20 cellular contexts compared by ENCODE assay signal in genomic region chr17:75005291-75005690, GRCh38. TPM values are rescaled to one million over a fixed set of nuclear protein-coding genes. Genes with fewer than 3 reads are reported as not detected.
DNase-seq lines count a peak whose midpoint lies in the region; ATAC-seq, FAIRE-seq and TF ChIP-seq lines count a peak whose summit lies in the region.
"Had no signal": no experiment of that assay in that cellular context is flagged by ENCODE, and none has a peak within 500 bp of the region (broad histone marks: within the 10 kb centered on the region; RNA-seq: fewer than 3 reads in every experiment).

No MANE protein-coding gene starts in this region.

- H3K9me1 ChIP-seq in K562 (ENCODE audit: control insufficient read depth, insufficient read depth, low read length): peaks cover 3% of the 10 kb centered on the region

- no peak overlapping the region for H4K5ac ChIP-seq in H9 (ENCODE audit: insufficient read length, low read depth, low read length)

- no peak overlapping the region for H2BK20ac ChIP-seq in H9 (ENCODE audit: low read depth, low read length, poor library complexity, severe bottlenecking)

- no peak overlapping the region for H2BK12ac ChIP-seq in H9 (ENCODE audit: insufficient read length, low read depth, low read length)

- H3K56ac ChIP-seq in H9 (ENCODE audit: insufficient read length, low read depth, low read length): no peak overlapping the region

- peaks cover 2% of the 10 kb centered on the region for H3K27me3 Mint-ChIP-seq in activated CD4-positive, alpha-beta T cell treated with anti-CD3 and anti-CD28 coated beads, Interleukin-2, amount 10 ng/mL, durations not matched to agents 7 days and 5 days
- peaks cover 2% of the 10 kb centered on the region; the same call in 1 of the 2 replicates for H3K27me3 Mint-ChIP-seq in H9 (ENCODE audit: low read depth)

- no peaks in the 10 kb centered on the region for H3K23me2 ChIP-seq in H9 (ENCODE audit: insufficient read length, low read depth, low read length, poor library complexity, severe bottlenecking)

- no peak for TF ChIP-seq POLR2A in K562 (conservative IDR thresholded peaks at IDR 0.05)

- TSS peak; percentile 38 for BruUV-seq in K562 (replicated peaks; lab: Mats Ljungman, UMichigan)

- no peaks in the 10 kb centered on the region for H3K4me1 Mint-ChIP-seq in activated CD4-positive, alpha-beta T cell treated with anti-CD3 and anti-CD28 coated beads, Interleukin-2, amount 10 ng/mL, durations not matched to agents 7 days and 5 days
- no peaks in the 10 kb centered on the region for H3K4me1 Mint-ChIP-seq in H9
- H3K4me1 Mint-ChIP-seq: B cell had no signal

- no peak overlapping the region for H3K14ac ChIP-seq in H9 (ENCODE audit: insufficient read depth, low read length)

- no peak overlapping the region for H2AK5ac ChIP-seq in H9 (ENCODE audit: insufficient read length, low read length)

- no CpG with 5 or more reads among the region's 8 CpGs for WGBS in H9 (ENCODE audit: extremely low coverage, insufficient read length, low lambda C conversion rate)
- WGBS in K562 (ENCODE audit: insufficient coverage, low coverage, missing lambda C conversion rate): 69% methylated on average over 8 of the region's 8 CpGs

- no peak overlapping the region for H3K4ac ChIP-seq in H9 (ENCODE audit: low read depth, low read length)

- no peak for ATAC-seq in K562
- ATAC-seq: CD8-positive, alpha-beta T cell had no signal

- TF ChIP-seq EP300 in K562 (IDR thresholded peaks at IDR 0.05; ENCODE audit: low read length): no peak

- H3K4me1 ChIP-seq in H9 (ENCODE audit: insufficient read depth, low read length) (no peaks in the 10 kb centered on the region), K562 (replicated peaks in 1 of 2; ENCODE audit: control insufficient read depth in 2 of 2, insufficient read depth in 2 of 2, low read length in 2 of 2) (peaks cover 8 to 25% of the 10 kb centered on the region in 2 experiments; a peak in 4 of 5 replicates)

- no peak overlapping the region for H3K23ac ChIP-seq in H9 (ENCODE audit: insufficient read length, low read depth, low read length)

- H2BK120ac ChIP-seq in H9 (ENCODE audit: low read depth, low read length, poor library complexity, severe bottlenecking): no peak overlapping the region

- H2AFZ ChIP-seq in H9 (ENCODE audit: low read length): no peak overlapping the region
- H2AFZ ChIP-seq in K562 (ENCODE audit: low read depth, low read length): no peak overlapping the region
- H2AFZ ChIP-seq: GM23248 had no signal

- no peaks in the 10 kb centered on the region for H3K9me3 ChIP-seq in H9 (ENCODE audit: control insufficient read depth, low read depth, low read length)
- no peaks in the 10 kb centered on the region for H3K9me3 ChIP-seq in K562 (replicated peaks; ENCODE audit: control insufficient read depth, insufficient read depth, low read depth, low read length)
- H3K9me3 ChIP-seq: BLaER1 treated with 17β-estradiol and CSF1 and Interleukin-3, amounts not matched to agents 10 nM and 100 nM had no signal

- no peaks in the 10 kb centered on the region for H3K79me1 ChIP-seq in H9 (ENCODE audit: insufficient read depth, low read depth, low read length, poor library complexity, severe bottlenecking)

- no peak overlapping the region for H3T11ph ChIP-seq in H9 (ENCODE audit: low read length)

- H3K9ac ChIP-seq in H9 (ENCODE audit: extremely low read depth, insufficient read length, low read length): no peak overlapping the region
- H3K9ac ChIP-seq in K562 (ENCODE audit: insufficient read depth in 1 of 2, low read depth in 2 of 2, low read length in 2 of 2): no peak overlapping the region
- H3K9ac ChIP-seq: BLaER1 treated with 17β-estradiol and CSF1 and Interleukin-3, amounts not matched to agents 10 nM and 100 nM; GM23248 had no signal

- no peaks in the 10 kb centered on the region for H3K9me3 Mint-ChIP-seq in activated CD4-positive, alpha-beta T cell treated with anti-CD3 and anti-CD28 coated beads, Interleukin-2, amount 10 ng/mL, durations not matched to agents 7 days and 5 days
- H3K9me3 Mint-ChIP-seq in H9: no peaks in the 10 kb centered on the region
- H3K9me3 Mint-ChIP-seq: CD8-positive, alpha-beta T cell; HFFc6 had no signal

- H3K4me2 ChIP-seq in H9 (ENCODE audit: insufficient read depth, insufficient read length, low read length) (no peak overlapping the region), K562 (ENCODE audit: insufficient read depth, low read length) (no peak overlapping the region)
- H3K4me2 ChIP-seq: BLaER1 treated with 17β-estradiol and CSF1 and Interleukin-3, amounts not matched to agents 10 nM and 100 nM had no signal

- H3K27ac Mint-ChIP-seq in activated CD4-positive, alpha-beta T cell treated with anti-CD3 and anti-CD28 coated beads, Interleukin-2, amount 10 ng/mL, durations not matched to agents 7 days and 5 days: peak overlapping the region; percentile 25
- H3K27ac Mint-ChIP-seq in H9: peak overlapping the region in 2 of 3 experiments; percentile 53 to 83; a peak in 2 of 7 replicates
- H3K27ac Mint-ChIP-seq: B cell; CD8-positive, alpha-beta T cell; HFFc6 had no signal

- H4K91ac ChIP-seq in H9 (ENCODE audit: insufficient read length, low read depth, low read length): no peak overlapping the region

- no peak overlapping the region for H3K18ac ChIP-seq in H9 (ENCODE audit: insufficient read length, low read depth, low read length)

- no peak overlapping the region for H2BK15ac ChIP-seq in H9 (ENCODE audit: low read depth, low read length)

- in situ Hi-C loops in K562 (cut with MboI): no loop called here

- no peak overlapping the region for H2BK5ac ChIP-seq in H9 (ENCODE audit: insufficient read length, low read length)

- no peak for TF ChIP-seq CTCF in H9 (conservative IDR thresholded peaks at IDR 0.05)
- no peak for TF ChIP-seq CTCF in K562 (IDR thresholded peaks at IDR 0.05 in 2 of 3, conservative IDR thresholded peaks at IDR 0.05 in 1 of 3; ENCODE audit: insufficient read depth in 2 of 3, low read depth in 1 of 3, low read length in 3 of 3)

- DNase-seq in activated CD4-positive, alpha-beta T cell treated with anti-CD3 and anti-CD28 coated beads, Interleukin-2, amount 10 ng/mL, durations not matched to agents 7 days and 5 days: no peak
- no peak for DNase-seq in activated CD4-positive, alpha-beta T cell treated with anti-CD3 and anti-CD28 coated beads, Interleukin-2, amount 50 U/mL, for 48 hours
- DNase-seq in H9 (no peak), K562 (ENCODE audit: extremely low read depth in 1 of 4, low spot score in 3 of 4) (no peak), cortex of kidney (lab: John Stamatoyannopoulos, UW) (no peak), foreskin melanocyte (no peak)
- DNase-seq in NK-92 treated with Interleukin-12 subunit alpha and Interleukin-12 subunit beta, amount 100 ng/mL, for 24 hours (lab: John Stamatoyannopoulos, UW): no peak
- DNase-seq: CD8-positive, alpha-beta T cell; DMS79; GDM1; GM23248; HCEC 1CT; HFFc6 had no signal

- intact Hi-C loops in K562 (cut with micrococcal nuclease): loop anchor here (10.0 kb wide), 1 partner anchor 80 kb away; the partner anchor contains the start of genes OTOP2 and USH1G

- H3K27me3 ChIP-seq in H9 (ENCODE audit: insufficient read depth, low read length): no peaks in the 10 kb centered on the region
- H3K27me3 ChIP-seq in K562 (ENCODE audit: control insufficient read depth in 2 of 2, insufficient read depth in 2 of 2, low read length in 2 of 2): no peaks in the 10 kb centered on the region
- H3K27me3 ChIP-seq: BLaER1 treated with 17β-estradiol and CSF1 and Interleukin-3, amounts not matched to agents 10 nM and 100 nM had no signal

- POLR2A ChIA-PET in activated CD4-positive, alpha-beta T cell treated with anti-CD3 and anti-CD28 coated beads, Interleukin-2, amount 10 ng/mL, durations not matched to agents 7 days and 5 days (lab: Charles Lee): interaction anchor here (0.6 kb wide), 1 partner anchor 257 kb away, joined by 3 read pairs; no protein-coding TSS in a partner anchor
- POLR2A ChIA-PET in K562 (lab: Yijun Ruan, JAX): interaction anchor here (0.6 to 7.2 kb wide), 9 partner anchors 11 to 121 kb away, joined by 3 to 56 read pairs (median 4); partner anchors contain the start of genes CDR2L and OTOP3

- no peak overlapping the region for H3K4me3 Mint-ChIP-seq in activated CD4-positive, alpha-beta T cell treated with anti-CD3 and anti-CD28 coated beads, Interleukin-2, amount 10 ng/mL, durations not matched to agents 7 days and 5 days
- no peak overlapping the region for H3K4me3 Mint-ChIP-seq in H9
- H3K4me3 Mint-ChIP-seq: B cell; CD8-positive, alpha-beta T cell; HFFc6 had no signal

- no peaks in the 10 kb centered on the region for H3K79me2 ChIP-seq in H9 (ENCODE audit: insufficient read depth, low read length)
- H3K79me2 ChIP-seq in K562 (ENCODE audit: control insufficient read depth, insufficient read depth, low read length): no peaks in the 10 kb centered on the region

- H3K4me3 ChIP-seq in K562: no peak overlapping the region
- H3K4me3 ChIP-seq: BLaER1 treated with 17β-estradiol and CSF1 and Interleukin-3, amounts not matched to agents 10 nM and 100 nM; GM23248 had no signal

- no peak overlapping the region for H3K27ac ChIP-seq in H9 (ENCODE audit: insufficient read length, low read depth, low read length)
- H3K27ac ChIP-seq in K562 (ENCODE audit: extremely low read depth, low read depth, low read length): no peak overlapping the region
- H3K27ac ChIP-seq: 22Rv1; BLaER1 treated with 17β-estradiol and CSF1 and Interleukin-3, amounts not matched to agents 10 nM and 100 nM; GM23248; HL-60 had no signal

- CTCF ChIA-PET in activated CD4-positive, alpha-beta T cell treated with anti-CD3 and anti-CD28 coated beads, Interleukin-2, amount 10 ng/mL, durations not matched to agents 7 days and 5 days (lab: Charles Lee): interaction anchor here (0.6 to 1.1 kb wide), 3 partner anchors 10 to 196 kb away, joined by 3 read pairs; no protein-coding TSS in a partner anchor
- CTCF ChIA-PET in K562 (lab: Yijun Ruan, JAX; ENCODE audit: low intra/inter-chr PET ratio): interaction anchor here (2.5 kb wide), 1 partner anchor 44 kb away, joined by 40 read pairs; no protein-coding TSS in a partner anchor

- peaks cover 15% of the 10 kb centered on the region; the same call in 1 of the 3 replicates for H3K36me3 ChIP-seq in K562 (ENCODE audit: control insufficient read depth, insufficient read depth, low read length)

- H4K20me1 ChIP-seq in H9 (ENCODE audit: control insufficient read depth, insufficient read depth, insufficient read length) (no peaks in the 10 kb centered on the region), K562 (replicated peaks; ENCODE audit: control insufficient read depth, insufficient read depth, low read length) (no peaks in the 10 kb centered on the region)

- TF ChIP-seq RAD21 in K562 (CRISPR knock-in tag; conservative IDR thresholded peaks at IDR 0.05 in 1 of 2, IDR thresholded peaks at IDR 0.05 in 1 of 2): no peak

- FAIRE-seq in K562 (lab: Jason Lieb, UNC): no peak
- FAIRE-seq: D721Med, GM12892, GM18507 had no signal

- H3K36me3 Mint-ChIP-seq in activated CD4-positive, alpha-beta T cell treated with anti-CD3 and anti-CD28 coated beads, Interleukin-2, amount 10 ng/mL, durations not matched to agents 7 days and 5 days (ENCODE audit: low read depth): no peaks in the 10 kb centered on the region
- peaks cover 11 to 40% (median 32%) of the 10 kb centered on the region in 3 experiments; a peak in 6 of 7 replicates for H3K36me3 Mint-ChIP-seq in H9 (ENCODE audit: insufficient read depth in 1 of 3, low read depth in 3 of 3)
- H3K36me3 Mint-ChIP-seq: CD8-positive, alpha-beta T cell had no signal

- H4K8ac ChIP-seq in H9 (replicated peaks; ENCODE audit: insufficient read length, low read depth, low read length): no peak overlapping the region

RNA-seq across cellular contexts. Expression of gene MRPL58, which starts 7.2 kb away (rescaled TPM):
- total RNA-seq in activated CD4-positive, alpha-beta T cell treated with anti-CD3 and anti-CD28 coated beads, Interleukin-2, amount 10 ng/mL, durations not matched to agents 7 days and 5 days: 10 to 100 TPM; 41.2 to 46.2 TPM
- total RNA-seq in H9 (2021) (41.0 and 43.2 TPM in 2 replicates), K562 (2014; rRNA removed) (93.8 and 157 TPM in 2 replicates), K562 (2014; rRNA removed; fragmentation: Illumina TruSeq; extraction: Trizol) (68.1 and 70.9 TPM in 2 replicates), K562 (2015; rRNA removed; fragmentation: Illumina TruSeq; extraction: Trizol) (70.3 and 72.4 TPM in 2 replicates), K562 (2021) (70.2 and 75.7 TPM in 2 replicates)
- total RNA-seq in K562 (2011; cell fraction: chromatin; rRNA removed; ENCODE audit: low replicate concordance): 11.9 TPM in 2 replicates
- 10.9 and 13.3 TPM in 2 replicates for total RNA-seq in K562 (2011; cell fraction: nucleolus; rRNA removed)
- 12.6 and 13.2 TPM in 2 replicates for total RNA-seq in K562 (2011; cell fraction: nucleoplasm; rRNA removed)
- polyA plus RNA-seq in K562 (2011; rRNA removed) (79.8 and 82.4 TPM in 2 replicates), K562 (2014; fragmentation: Illumina TruSeq; extraction: Trizol) (75.9 and 84.4 TPM in 2 replicates), K562 (2014; fragmentation: Nextera tagmentation; extraction: Ambion mirVana) (10 to 100 TPM; 30.8 to 49.6 TPM), K562 (2014; rRNA removed) (98.0 and 107 TPM in 2 replicates)
- polyA plus RNA-seq in K562 (2011; cell fraction: cytosol; rRNA removed): 59.1 and 66.8 TPM in 2 replicates
- polyA plus RNA-seq in K562 (2011; cell fraction: nucleus; rRNA removed): 25.0 and 36.4 TPM in 2 replicates
- 64.3 and 69.3 TPM in 2 replicates for polyA plus RNA-seq in K562 (2012)
- 36.9 and 37.2 TPM in 2 replicates for polyA minus RNA-seq in K562 (2011; rRNA and poly(A)+ RNA removed)
- 24.2 and 34.5 TPM in 2 replicates for polyA minus RNA-seq in K562 (2011; cell fraction: cytosol; rRNA and poly(A)+ RNA removed)
- 8.3 and 14.6 TPM in 2 replicates for polyA minus RNA-seq in K562 (2011; cell fraction: nucleus; rRNA and poly(A)+ RNA removed)

RNA-seq across cellular contexts. Expression of gene CDR2L, which starts 17.9 kb away (rescaled TPM):
- total RNA-seq in activated CD4-positive, alpha-beta T cell treated with anti-CD3 and anti-CD28 coated beads, Interleukin-2, amount 10 ng/mL, durations not matched to agents 7 days and 5 days: under 1 TPM; 0.31 to 0.40 TPM
- total RNA-seq in H9 (2021) (23.3 and 24.0 TPM in 2 replicates), K562 (2014; rRNA removed) (8.8 and 9.8 TPM in 2 replicates), K562 (2014; rRNA removed; fragmentation: Illumina TruSeq; extraction: Trizol) (2.0 and 2.7 TPM in 2 replicates), K562 (2015; rRNA removed; fragmentation: Illumina TruSeq; extraction: Trizol) (4.0 and 4.3 TPM in 2 replicates), K562 (2021) (15.5 and 16.0 TPM in 2 replicates)
- 1.3 and 5.0 TPM in 2 replicates for total RNA-seq in K562 (2011; cell fraction: chromatin; rRNA removed; ENCODE audit: low replicate concordance)
- 3.9 and 4.0 TPM in 2 replicates for total RNA-seq in K562 (2011; cell fraction: nucleolus; rRNA removed)
- total RNA-seq in K562 (2011; cell fraction: nucleoplasm; rRNA removed): 2.5 and 3.4 TPM in 2 replicates
- polyA plus RNA-seq in K562 (2011; rRNA removed) (3.1 and 5.5 TPM in 2 replicates), K562 (2014; fragmentation: Illumina TruSeq; extraction: Trizol) (7.3 and 8.9 TPM in 2 replicates), K562 (2014; fragmentation: Nextera tagmentation; extraction: Ambion mirVana) (1 to 10 TPM; 5.3 to 8.2 TPM), K562 (2014; rRNA removed) (8.0 and 9.8 TPM in 2 replicates)
- 6.0 and 8.6 TPM in 2 replicates for polyA plus RNA-seq in K562 (2011; cell fraction: cytosol; rRNA removed)
- polyA plus RNA-seq in K562 (2011; cell fraction: nucleus; rRNA removed): 6.9 and 7.8 TPM in 2 replicates
- 6.1 and 7.1 TPM in 2 replicates for polyA plus RNA-seq in K562 (2012)
- 1.8 and 2.2 TPM in 2 replicates for polyA minus RNA-seq in K562 (2011; rRNA and poly(A)+ RNA removed)
- polyA minus RNA-seq in K562 (2011; cell fraction: cytosol; rRNA and poly(A)+ RNA removed): 4.5 and 6.5 TPM in 2 replicates
- polyA minus RNA-seq in K562 (2011; cell fraction: nucleus; rRNA and poly(A)+ RNA removed): 1.5 and 1.7 TPM in 2 replicates
- total RNA-seq: B cell had no signal

RNA-seq across cellular contexts. Expression of gene HID1, which starts 32.7 kb away (rescaled TPM):
- under 1 TPM; 0.44 to 0.82 TPM for total RNA-seq in activated CD4-positive, alpha-beta T cell treated with anti-CD3 and anti-CD28 coated beads, Interleukin-2, amount 10 ng/mL, durations not matched to agents 7 days and 5 days
- total RNA-seq in H9 (2021) (12.7 and 13.9 TPM in 2 replicates), K562 (2014; rRNA removed) (0.04 and 0.14 TPM in 2 replicates), K562 (2014; rRNA removed; fragmentation: Illumina TruSeq; extraction: Trizol) (0.19 TPM in 1 of 2 replicates, not detected in the other), K562 (2015; rRNA removed; fragmentation: Illumina TruSeq; extraction: Trizol) (0.15 and 0.54 TPM in 2 replicates), K562 (2021) (0.91 and 1.2 TPM in 2 replicates)
- total RNA-seq in K562 (2011; cell fraction: chromatin; rRNA removed; ENCODE audit: low replicate concordance): 1.1 and 7.8 TPM in 2 replicates
- total RNA-seq in K562 (2011; cell fraction: nucleolus; rRNA removed): 2.2 and 4.0 TPM in 2 replicates
- 2.1 and 2.5 TPM in 2 replicates for total RNA-seq in K562 (2011; cell fraction: nucleoplasm; rRNA removed)
- polyA plus RNA-seq in K562 (2011; rRNA removed) (0.53 and 1.4 TPM in 2 replicates), K562 (2014; fragmentation: Illumina TruSeq; extraction: Trizol) (0.53 and 0.71 TPM in 2 replicates), K562 (2014; fragmentation: Nextera tagmentation; extraction: Ambion mirVana) (under 1 TPM in 1 of 2 experiments, not detected in 1; 0.15 TPM), K562 (2014; rRNA removed) (1.1 and 2.1 TPM in 2 replicates)
- polyA plus RNA-seq in K562 (2011; cell fraction: cytosol; rRNA removed): 0.32 and 1.4 TPM in 2 replicates
- polyA plus RNA-seq in K562 (2011; cell fraction: nucleus; rRNA removed): 7.9 and 8.7 TPM in 2 replicates
- polyA plus RNA-seq in K562 (2012): 1.3 and 3.5 TPM in 2 replicates
- polyA minus RNA-seq in K562 (2011; rRNA and poly(A)+ RNA removed): 0.75 and 1.2 TPM in 2 replicates
- 1.4 TPM in 1 of 2 replicates, not detected in the other for polyA minus RNA-seq in K562 (2011; cell fraction: cytosol; rRNA and poly(A)+ RNA removed)
- polyA minus RNA-seq in K562 (2011; cell fraction: nucleus; rRNA and poly(A)+ RNA removed): 1.6 and 1.7 TPM in 2 replicates
- total RNA-seq: GM23248 had no signal
- polyA plus RNA-seq: GM23248 had no signal

RNA-seq across cellular contexts. Expression of gene ATP5PD, which starts 41.5 kb away (rescaled TPM):
- total RNA-seq in activated CD4-positive, alpha-beta T cell treated with anti-CD3 and anti-CD28 coated beads, Interleukin-2, amount 10 ng/mL, durations not matched to agents 7 days and 5 days: 100 to 1,000 TPM; 252 to 259 TPM
- 344 TPM in 2 replicates for total RNA-seq in H9 (2021)
- total RNA-seq in K562 (2011; cell fraction: chromatin; rRNA removed; ENCODE audit: low replicate concordance): 64.6 and 79.5 TPM in 2 replicates
- 65.9 and 72.6 TPM in 2 replicates for total RNA-seq in K562 (2011; cell fraction: nucleolus; rRNA removed)
- 81.0 and 96.9 TPM in 2 replicates for total RNA-seq in K562 (2011; cell fraction: nucleoplasm; rRNA removed)
- 274 and 295 TPM in 2 replicates for total RNA-seq in K562 (2014; rRNA removed)
- total RNA-seq in K562 (2014; rRNA removed; fragmentation: Illumina TruSeq; extraction: Trizol): 600 and 662 TPM in 2 replicates
- 432 TPM in 2 replicates for total RNA-seq in K562 (2015; rRNA removed; fragmentation: Illumina TruSeq; extraction: Trizol)
- total RNA-seq in K562 (2021): 300 and 341 TPM in 2 replicates
- polyA plus RNA-seq in K562 (2011; rRNA removed): 248 and 271 TPM in 2 replicates
- polyA plus RNA-seq in K562 (2011; cell fraction: cytosol; rRNA removed): 220 and 388 TPM in 2 replicates
- polyA plus RNA-seq in K562 (2011; cell fraction: nucleus; rRNA removed): 118 and 154 TPM in 2 replicates
- 552 and 708 TPM in 2 replicates for polyA plus RNA-seq in K562 (2012)
- 452 and 457 TPM in 2 replicates for polyA plus RNA-seq in K562 (2014; fragmentation: Illumina TruSeq; extraction: Trizol)
- 100 to 1,000 TPM; 786 to 828 TPM for polyA plus RNA-seq in K562 (2014; fragmentation: Nextera tagmentation; extraction: Ambion mirVana)
- polyA plus RNA-seq in K562 (2014; rRNA removed): 339 and 381 TPM in 2 replicates
- 307 and 324 TPM in 2 replicates for polyA minus RNA-seq in K562 (2011; rRNA and poly(A)+ RNA removed)
- polyA minus RNA-seq in K562 (2011; cell fraction: cytosol; rRNA and poly(A)+ RNA removed): 119 and 125 TPM in 2 replicates
- polyA minus RNA-seq in K562 (2011; cell fraction: nucleus; rRNA and poly(A)+ RNA removed): 21.9 and 60.2 TPM in 2 replicates

RNA-seq across cellular contexts. Expression of gene KCTD2, which starts 41.7 kb away (rescaled TPM):
- total RNA-seq in activated CD4-positive, alpha-beta T cell treated with anti-CD3 and anti-CD28 coated beads, Interleukin-2, amount 10 ng/mL, durations not matched to agents 7 days and 5 days: 10 to 100 TPM; 21.7 TPM
- total RNA-seq in H9 (2021) (40.1 and 41.6 TPM in 2 replicates), K562 (2014; rRNA removed) (11.2 and 15.3 TPM in 2 replicates), K562 (2014; rRNA removed; fragmentation: Illumina TruSeq; extraction: Trizol) (13.5 and 13.8 TPM in 2 replicates), K562 (2015; rRNA removed; fragmentation: Illumina TruSeq; extraction: Trizol) (15.9 and 16.4 TPM in 2 replicates), K562 (2021) (18.1 and 20.2 TPM in 2 replicates)
- 19.7 and 30.0 TPM in 2 replicates for total RNA-seq in K562 (2011; cell fraction: chromatin; rRNA removed; ENCODE audit: low replicate concordance)
- 16.8 and 17.0 TPM in 2 replicates for total RNA-seq in K562 (2011; cell fraction: nucleolus; rRNA removed)
- 19.6 and 20.1 TPM in 2 replicates for total RNA-seq in K562 (2011; cell fraction: nucleoplasm; rRNA removed)
- polyA plus RNA-seq in K562 (2011; rRNA removed) (32.5 and 32.9 TPM in 2 replicates), K562 (2014; fragmentation: Illumina TruSeq; extraction: Trizol) (22.3 and 22.9 TPM in 2 replicates), K562 (2014; fragmentation: Nextera tagmentation; extraction: Ambion mirVana) (1 to 10 TPM; 1.7 to 2.3 TPM), K562 (2014; rRNA removed) (15.8 and 16.0 TPM in 2 replicates)
- 25.1 and 26.6 TPM in 2 replicates for polyA plus RNA-seq in K562 (2011; cell fraction: cytosol; rRNA removed)
- polyA plus RNA-seq in K562 (2011; cell fraction: nucleus; rRNA removed): 21.0 and 22.5 TPM in 2 replicates
- 14.4 and 17.7 TPM in 2 replicates for polyA plus RNA-seq in K562 (2012)
- 19.9 and 22.9 TPM in 2 replicates for polyA minus RNA-seq in K562 (2011; rRNA and poly(A)+ RNA removed)
- polyA minus RNA-seq in K562 (2011; cell fraction: cytosol; rRNA and poly(A)+ RNA removed): 13.4 and 13.6 TPM in 2 replicates
- polyA minus RNA-seq in K562 (2011; cell fraction: nucleus; rRNA and poly(A)+ RNA removed): 4.6 and 5.8 TPM in 2 replicates
